1 cellular context compared by ENCODE assay signal in genomic region chr16:23521965-23522364, GRCh38.
TF ChIP-seq lines count a peak whose summit lies in the region.

No MANE protein-coding gene starts in this region.

TF ChIP-seq in SK-N-SH, 30 proteins besides CTCF, POLR2A, EP300 and RAD21 (continued from another document):
- TF ChIP-seq REST (IDR thresholded peaks at IDR 0.05; ENCODE audit: low read depth, low read length) (no peak), MEF2A (IDR thresholded peaks at IDR 0.05; ENCODE audit: borderline replicate concordance, low read depth) (no peak), ELF1 (IDR thresholded peaks at IDR 0.05) (no peak), MAX (IDR thresholded peaks at IDR 0.05; ENCODE audit: low read depth) (no peak), IRF3 (IDR thresholded peaks at IDR 0.05; ENCODE audit: low read depth, low read length) (no peak), TAF1 (IDR thresholded peaks at IDR 0.05; ENCODE audit: borderline replicate concordance, low read depth, low read length) (no peak), FOXJ3 (CRISPR knock-in tag; IDR thresholded peaks at IDR 0.05) (no peak), POLR2AphosphoS5 (IDR thresholded peaks at IDR 0.05; ENCODE audit: low read depth, low read length) (no peak), NRF1 (IDR thresholded peaks at IDR 0.05; ENCODE audit: low read depth, low read length) (no peak), PBX3 (IDR thresholded peaks at IDR 0.05) (no peak), MXI1 (IDR thresholded peaks at IDR 0.05; ENCODE audit: low read depth, low read length) (no peak), TEAD4 (IDR thresholded peaks at IDR 0.05; ENCODE audit: borderline replicate concordance, insufficient read depth) (no peak), ZBTB33 (IDR thresholded peaks at IDR 0.05; ENCODE audit: borderline replicate concordance, low read depth) (no peak), USF2 (IDR thresholded peaks at IDR 0.05; ENCODE audit: borderline replicate concordance, low read depth, low read length) (no peak)
